In the genomic region with DNA sequence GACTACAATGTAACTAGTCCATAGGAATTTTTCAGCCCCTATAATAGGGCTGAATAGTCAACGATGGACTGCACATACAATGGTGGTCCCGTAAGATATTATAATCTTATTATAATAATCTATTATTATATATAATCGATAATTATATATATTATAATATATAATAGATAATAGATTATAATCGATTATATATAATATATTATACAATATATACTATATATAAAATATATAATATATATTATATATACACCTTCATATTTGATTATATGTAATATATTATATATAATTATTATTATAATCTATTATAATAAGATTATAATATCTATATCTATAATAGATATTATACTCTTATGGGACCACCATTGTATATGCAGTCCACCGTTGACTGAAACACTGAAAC, we compare ENCODE assay signal across 23 cellular contexts.
"Had no signal": no experiment of that assay in that cellular context is flagged by ENCODE, and none has a peak within 500 bp of the region (broad histone marks: within the 10 kb centered on the region; RNA-seq: fewer than 3 reads in every experiment).

No MANE protein-coding gene starts in this region.

- ATAC-seq: left colon; left lung; lower lobe of right lung; naive thymus-derived CD8-positive, alpha-beta T cell; right cardiac atrium; sciatic nerve; stimulated activated naive B cell treated with anti-CD40 and anti-IgM and Interleukin-4, amounts not matched to agents 10 μg/mL and 1 μg/mL and 100 μg/mL, for 72 hours; stimulated activated naive CD8-positive, alpha-beta T cell treated with anti-CD3 and anti-CD28 coated beads, Interleukin-15, Interleukin-2, amounts not matched to agents 100 U/mL and 50 U/mL, for 24 hours had no signal

- FAIRE-seq: keratinocyte had no signal

- H3K27me3 Mint-ChIP-seq: naive thymus-derived CD8-positive, alpha-beta T cell; stimulated activated naive B cell treated with anti-CD40 and anti-IgM and Interleukin-4, amounts not matched to agents 10 μg/mL and 1 μg/mL and 100 μg/mL, for 72 hours; type B pancreatic cell had no signal

- H3K9me3 Mint-ChIP-seq: naive thymus-derived CD8-positive, alpha-beta T cell; nephron; neural crest cell; stimulated activated naive B cell treated with anti-CD40 and anti-IgM and Interleukin-4, amounts not matched to agents 10 μg/mL and 1 μg/mL and 100 μg/mL, for 72 hours had no signal

- H3K4me3 Mint-ChIP-seq: naive thymus-derived CD8-positive, alpha-beta T cell; nephron; neural crest cell; stimulated activated naive B cell treated with anti-CD40 and anti-IgM and Interleukin-4, amounts not matched to agents 10 μg/mL and 1 μg/mL and 100 μg/mL, for 72 hours; type B pancreatic cell had no signal

- H3K27ac Mint-ChIP-seq: nephron; stimulated activated naive B cell treated with anti-CD40 and anti-IgM and Interleukin-4, amounts not matched to agents 10 μg/mL and 1 μg/mL and 100 μg/mL, for 72 hours; type B pancreatic cell had no signal

- DNase-seq: hippocampal formation; left colon; left lung; lower lobe of right lung; mammary epithelial cell; mesenchymal stem cell; naive thymus-derived CD8-positive, alpha-beta T cell; ovary; posterior cingulate gyrus; retina; right cardiac atrium; stimulated activated CD4-positive, alpha-beta T cell treated with anti-CD3 and anti-CD28 coated beads, Interleukin-12 subunit alpha, Interleukin-12 subunit beta, amount 100 ng/mL, for 4 hours; stimulated activated CD4-positive, alpha-beta T cell treated with anti-CD3 and anti-CD28 coated beads, Interleukin-15, amount 100 ng/mL, for 24 hours; stimulated activated CD4-positive, alpha-beta T cell treated with anti-CD3 and anti-CD28 coated beads, Interleukin-2, amount 100 ng/mL, for 24 hours; stimulated activated CD4-positive, alpha-beta T cell treated with anti-CD3 and anti-CD28 coated beads, Interleukin-4, amount 100 ng/mL, for 1 hour; stimulated activated naive B cell treated with anti-CD40 and anti-IgM and Interleukin-4, amounts not matched to agents 10 μg/mL and 1 μg/mL and 100 μg/mL, for 72 hours; stimulated activated naive CD8-positive, alpha-beta T cell treated with anti-CD3 and anti-CD28 coated beads, Interleukin-15, Interleukin-2, amounts not matched to agents 100 U/mL and 50 U/mL, for 24 hours; uterus had no signal

- H3K4me1 Mint-ChIP-seq: neural crest cell had no signal
